ENCODE assay signal across 9 cellular contexts in the genomic region with DNA sequence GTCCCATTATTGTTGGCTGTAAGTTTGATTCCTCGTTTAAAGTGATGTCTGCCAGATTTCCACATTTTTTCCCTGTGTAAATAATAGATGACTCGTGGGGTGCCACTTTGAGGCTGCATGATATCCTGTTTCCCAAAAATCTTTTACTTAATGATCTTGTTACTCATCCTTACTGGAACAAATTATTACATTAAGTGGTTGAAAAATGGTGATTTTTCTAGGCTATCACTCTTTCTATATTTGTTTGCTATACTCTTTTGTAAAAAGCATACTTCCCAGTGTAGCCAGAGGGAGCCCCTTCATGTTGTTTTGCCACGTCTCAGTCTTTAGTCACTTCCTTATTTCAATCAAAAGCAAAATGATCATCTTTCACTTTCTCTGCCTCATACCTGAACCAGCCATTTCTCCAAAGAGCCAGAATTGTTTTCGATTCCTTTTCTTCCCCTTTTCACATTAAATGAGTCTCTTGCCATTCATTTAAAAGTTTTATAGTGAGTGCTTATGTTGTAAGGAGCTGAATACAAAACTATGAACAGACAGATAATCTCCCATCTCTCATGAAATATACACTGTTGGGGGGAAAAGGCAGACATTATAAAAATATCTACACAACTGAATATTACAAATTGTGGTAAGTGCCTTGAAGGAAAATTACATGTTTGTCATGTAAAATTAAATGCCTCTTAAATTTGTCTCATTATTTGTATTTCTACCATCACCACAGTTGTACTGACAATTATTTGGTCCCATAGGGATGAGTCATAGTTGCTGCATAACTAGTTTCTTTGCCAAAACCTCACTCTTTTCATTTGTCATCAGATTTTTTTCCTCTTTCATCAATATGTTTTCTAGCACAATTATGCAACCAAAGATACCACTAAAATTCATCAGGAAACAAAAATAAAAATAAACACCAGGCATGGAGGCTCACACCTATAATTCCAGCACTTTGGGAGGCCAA. TPM values are rescaled to one million over a fixed set of nuclear protein-coding genes. Genes with fewer than 3 reads are reported as not detected.
DNase-seq lines count a peak whose midpoint lies in the region; ATAC-seq and TF ChIP-seq lines count a peak whose summit lies in the region.
"Had no signal": no experiment of that assay in that cellular context is flagged by ENCODE, and none has a peak within 500 bp of the region (broad histone marks: within the 10 kb centered on the region; RNA-seq: fewer than 3 reads in every experiment).

No MANE protein-coding gene starts in this region.

- 22 to 29% methylated on average over 4 of the region's 4 CpGs for WGBS in esophagus squamous epithelium, 2 donors

- no peaks in the 10 kb centered on the region for H3K36me3 ChIP-seq in HUES48 (ENCODE audit: control insufficient read depth, insufficient read depth, low read length)
- H3K36me3 ChIP-seq in esophagus squamous epithelium, result no peaks in the 10 kb centered on the region

- H3K27ac Mint-ChIP-seq in activated naive CD8-positive, alpha-beta T cell treated with anti-CD3 and anti-CD28 coated beads, Interleukin-2, amount 10 ng/mL, durations not matched to agents 7 days and 5 days, result peak overlapping the region; percentile 87
- H3K27ac Mint-ChIP-seq in mesothelial cell of epicardium, result peak overlapping the region; percentile 16

- no peak for TF ChIP-seq CTCF in mesothelial cell of epicardium (IDR thresholded peaks at IDR 0.05; ENCODE audit: unreplicated experiment)
- no peak for TF ChIP-seq CTCF in esophagus squamous epithelium (IDR thresholded peaks at IDR 0.05)

- 0 out of 2 replicates have a peak, but pooled peaks cover 3% of the 10 kb centered on the region for H3K4me1 ChIP-seq in HUES48 (ENCODE audit: control insufficient read depth, insufficient read depth, low read length)
- peaks cover 0 to 12% (median 8%) of the 10 kb centered on the region in 3 donors for H3K4me1 ChIP-seq in esophagus squamous epithelium

- peak overlapping the region; percentile 5 for H3K27ac ChIP-seq in HUES48 (ENCODE audit: low read depth, low read length)
- H3K27ac ChIP-seq in esophagus squamous epithelium, result peak overlapping the region in 2 of 4 donors; percentile 36 to 42
- H3K27ac ChIP-seq: 22Rv1 had no signal

- H3K4me3 ChIP-seq in HUES48 (ENCODE audit: low read depth, low read length) (no peak overlapping the region), esophagus squamous epithelium (no peak overlapping the region)

- POLR2A ChIA-PET in activated naive CD8-positive, alpha-beta T cell treated with anti-CD3 and anti-CD28 coated beads, Interleukin-2, amount 10 ng/mL, durations not matched to agents 7 days and 5 days (lab: Charles Lee), result no interaction called here

- intact Hi-C loops in esophagus squamous epithelium (cut with DNase I), result no loop called here

- DNase-seq in DMS53 (lab: John Stamatoyannopoulos, UW), result peak; percentile 4
- no peak for DNase-seq in DMS53 treated with DMSO at 0.1 percent for 48 hours (lab: John Stamatoyannopoulos, UW; ENCODE audit: unreplicated experiment)
- no peak for DNase-seq in activated naive CD8-positive, alpha-beta T cell treated with anti-CD3 and anti-CD28 coated beads, Interleukin-2, amount 10 ng/mL, durations not matched to agents 7 days and 5 days
- no peak for DNase-seq in mesothelial cell of epicardium (ENCODE audit: low spot score in 2 of 2, unreplicated experiment in 2 of 2)
- DNase-seq in D341Med (ENCODE audit: low spot score), result no peak
- DNase-seq in esophagus squamous epithelium (lab: John Stamatoyannopoulos, UW), result no peak

- H3K9me3 ChIP-seq in HUES48 (ENCODE audit: control insufficient read depth, insufficient read depth, low read length) (no peaks in the 10 kb centered on the region), esophagus squamous epithelium (no peaks in the 10 kb centered on the region)

- no peaks in the 10 kb centered on the region for H3K9me3 Mint-ChIP-seq in activated naive CD8-positive, alpha-beta T cell treated with anti-CD3 and anti-CD28 coated beads, Interleukin-2, amount 10 ng/mL, durations not matched to agents 7 days and 5 days
- H3K9me3 Mint-ChIP-seq in mesothelial cell of epicardium, result no peaks in the 10 kb centered on the region

- H3K9ac ChIP-seq in HUES48 (ENCODE audit: low read depth, low read length), result no peak overlapping the region

- TF ChIP-seq POLR2A in esophagus squamous epithelium (IDR thresholded peaks at IDR 0.05), result no peak

- H3K27me3 ChIP-seq in HUES48 (ENCODE audit: control insufficient read depth, insufficient read depth, low read length) (no peaks in the 10 kb centered on the region), esophagus squamous epithelium (no peaks in the 10 kb centered on the region)

- ATAC-seq in GM21723 (IDR thresholded peaks at IDR 0.05; ENCODE audit: unreplicated experiment), result peak; percentile 99
- ATAC-seq in activated naive CD8-positive, alpha-beta T cell treated with anti-CD3 and anti-CD28 coated beads, Interleukin-2, amount 10 ng/mL, durations not matched to agents 7 days and 5 days (ENCODE audit: low read depth), result peak; percentile 98

- no peaks in the 10 kb centered on the region for H3K27me3 Mint-ChIP-seq in activated naive CD8-positive, alpha-beta T cell treated with anti-CD3 and anti-CD28 coated beads, Interleukin-2, amount 10 ng/mL, durations not matched to agents 7 days and 5 days
- H3K27me3 Mint-ChIP-seq in mesothelial cell of epicardium (ENCODE audit: low read depth), result no peaks in the 10 kb centered on the region

- H3K4me3 Mint-ChIP-seq in activated naive CD8-positive, alpha-beta T cell treated with anti-CD3 and anti-CD28 coated beads, Interleukin-2, amount 10 ng/mL, durations not matched to agents 7 days and 5 days, result peak overlapping the region; percentile 78
- H3K4me3 Mint-ChIP-seq in mesothelial cell of epicardium, result no peak overlapping the region

- peaks cover 12% of the 10 kb centered on the region for H3K4me1 Mint-ChIP-seq in activated naive CD8-positive, alpha-beta T cell treated with anti-CD3 and anti-CD28 coated beads, Interleukin-2, amount 10 ng/mL, durations not matched to agents 7 days and 5 days
- peaks cover 8% of the 10 kb centered on the region for H3K4me1 Mint-ChIP-seq in mesothelial cell of epicardium

- H3K36me3 Mint-ChIP-seq in activated naive CD8-positive, alpha-beta T cell treated with anti-CD3 and anti-CD28 coated beads, Interleukin-2, amount 10 ng/mL, durations not matched to agents 7 days and 5 days, result peaks cover 2% of the 10 kb centered on the region
- no peaks in the 10 kb centered on the region for H3K36me3 Mint-ChIP-seq in mesothelial cell of epicardium

RNA-seq across cellular contexts. Expression of gene ADGRG7, which starts 41.5 kb away (rescaled TPM):
- total RNA-seq in activated naive CD8-positive, alpha-beta T cell treated with anti-CD3 and anti-CD28 coated beads, Interleukin-2, amount 10 ng/mL, durations not matched to agents 7 days and 5 days, result not detected
- total RNA-seq in mesothelial cell of epicardium (not detected in 3 replicates), esophagus squamous epithelium (not detected)

RNA-seq across cellular contexts. Expression of gene TFG, which starts 58.4 kb away (rescaled TPM):
- total RNA-seq in activated naive CD8-positive, alpha-beta T cell treated with anti-CD3 and anti-CD28 coated beads, Interleukin-2, amount 10 ng/mL, durations not matched to agents 7 days and 5 days, result 10 to 100 TPM; 45.1 to 48.4 TPM
- total RNA-seq in mesothelial cell of epicardium, result 109 to 116 TPM (median 111 TPM) in 3 replicates
- 100 to 1,000 TPM in 2 of 4 donors, 10 to 100 TPM in 2; 76.7 to 133 (median 91.8) TPM for total RNA-seq in esophagus squamous epithelium
